ENCODE assay signal across 25 cellular contexts in genomic region chr20:51955756-51956155, GRCh38.
DNase-seq lines count a peak whose midpoint lies in the region; ATAC-seq and TF ChIP-seq lines count a peak whose summit lies in the region.
"Had no signal": no experiment of that assay in that cellular context is flagged by ENCODE, and none has a peak within 500 bp of the region (broad histone marks: within the 10 kb centered on the region; RNA-seq: fewer than 3 reads in every experiment).

No MANE protein-coding gene starts in this region.

- H3K4me3 Mint-ChIP-seq in HFFc6 = no peak overlapping the region
- H3K4me3 Mint-ChIP-seq: activated CD4-positive, alpha-beta T cell treated with anti-CD3 and anti-CD28 coated beads for 36 hours; activated naive CD4-positive, alpha-beta T cell treated with anti-CD3 and anti-CD28 coated beads, Interleukin-2, amount 50 U/mL, for 24 hours; B cell; brain; dendritic cell treated with granulocyte-macrophage colony-stimulating factor and Interleukin-4, amounts not matched to agents 40 ng/mL and 50 ng/mL, for 4 days; IgD-negative memory B cell; neural crest cell; stimulated activated naive CD8-positive, alpha-beta T cell treated with anti-CD3 and anti-CD28 coated beads, Interleukin-15, Interleukin-2, amounts not matched to agents 100 ng/mL and 50 ng/mL, for 24 hours had no signal

- no peak for TF ChIP-seq CTCF in HFFc6 (IDR thresholded peaks at IDR 0.05)
- TF ChIP-seq CTCF in fibroblast of the aortic adventitia (IDR thresholded peaks at IDR 0.05; ENCODE audit: insufficient read depth, low read length) = no peak

- DNase-seq in HFFc6 = peak; percentile 48
- peak; percentile 43 for DNase-seq in astrocyte of the hippocampus (ENCODE audit: low read depth, low spot score)
- peak; percentile 20 for DNase-seq in fibroblast of the aortic adventitia (ENCODE audit: low read depth)
- no peak for DNase-seq in AG08395 (ENCODE audit: low spot score)
- DNase-seq in cardiac septum (ENCODE audit: low spot score) = no peak
- DNase-seq in CD1c-positive myeloid dendritic cell (ENCODE audit: extremely low spot score) = no peak
- DNase-seq: activated CD4-positive, alpha-beta T cell treated with anti-CD3 and anti-CD28 coated beads for 36 hours; left lung; MG63; mucosa of descending colon; NCI-H1436 treated with DMSO at 0.1 percent for 48 hours; NCI-H2171; NCI-H526 treated with DMSO at 0.1 percent for 48 hours; Right ventricle myocardium superior; small intestine; tibial artery had no signal

- intact Hi-C loops in cardiac septum (cut with DNase I) = no loop called here

- H3K9me3 Mint-ChIP-seq in HFFc6 = no peaks in the 10 kb centered on the region
- H3K9me3 Mint-ChIP-seq: activated naive CD4-positive, alpha-beta T cell treated with anti-CD3 and anti-CD28 coated beads, Interleukin-2, amount 50 U/mL, for 24 hours; dendritic cell treated with granulocyte-macrophage colony-stimulating factor and Interleukin-4, amounts not matched to agents 40 ng/mL and 50 ng/mL, for 4 days; IgD-negative memory B cell; stimulated activated naive CD8-positive, alpha-beta T cell treated with anti-CD3 and anti-CD28 coated beads, Interleukin-15, Interleukin-2, amounts not matched to agents 100 ng/mL and 50 ng/mL, for 24 hours had no signal

- H3K27me3 Mint-ChIP-seq in HFFc6 (ENCODE audit: insufficient read depth) = peaks cover 2% of the 10 kb centered on the region; the same call in 1 of the 2 replicates
- H3K27me3 Mint-ChIP-seq: brain had no signal

- no peak for ATAC-seq in HG03025 (IDR thresholded peaks at IDR 0.05; ENCODE audit: low FRiP score, unreplicated experiment)
- ATAC-seq: activated CD4-positive, alpha-beta T cell treated with anti-CD3 and anti-CD28 coated beads for 36 hours; left lung; mucosa of descending colon had no signal

- peaks cover 5% of the 10 kb centered on the region for H3K36me3 Mint-ChIP-seq in HFFc6 (ENCODE audit: low read depth)
- H3K36me3 Mint-ChIP-seq: activated naive CD4-positive, alpha-beta T cell treated with anti-CD3 and anti-CD28 coated beads, Interleukin-2, amount 50 U/mL, for 24 hours; IgD-negative memory B cell had no signal

- H3K27ac Mint-ChIP-seq in HFFc6 = no peak overlapping the region; the same call in 1 of the 2 replicates
- H3K27ac Mint-ChIP-seq: activated CD4-positive, alpha-beta T cell treated with anti-CD3 and anti-CD28 coated beads for 36 hours; activated naive CD4-positive, alpha-beta T cell treated with anti-CD3 and anti-CD28 coated beads, Interleukin-2, amount 50 U/mL, for 24 hours; B cell; brain; dendritic cell treated with granulocyte-macrophage colony-stimulating factor and Interleukin-4, amounts not matched to agents 40 ng/mL and 50 ng/mL, for 4 days; IgD-negative memory B cell; stimulated activated naive CD8-positive, alpha-beta T cell treated with anti-CD3 and anti-CD28 coated beads, Interleukin-15, Interleukin-2, amounts not matched to agents 100 ng/mL and 50 ng/mL, for 24 hours had no signal

- H3K4me1 Mint-ChIP-seq in HFFc6 (ENCODE audit: low read depth) = peaks cover 39% of the 10 kb centered on the region
- H3K4me1 Mint-ChIP-seq: activated CD4-positive, alpha-beta T cell treated with anti-CD3 and anti-CD28 coated beads for 36 hours; B cell had no signal

- H3K4me3 ChIP-seq in fibroblast of the aortic adventitia (ENCODE audit: low read depth, low read length) = no peak overlapping the region
- H3K4me3 ChIP-seq: left lung, MG63, mucosa of descending colon, prostate gland, tibial artery had no signal

Comparison
In these comparisons a context has a peak if more than half of its experiments do, and no peak if none do; other contexts are left out.
1. DNase-seq: peak in HFFc6 (single experiment), astrocyte of the hippocampus (single experiment) and fibroblast of the aortic adventitia (single experiment); none in AG08395 (single experiment), cardiac septum (single experiment) and CD1c-positive myeloid dendritic cell (single experiment).